Comparison of ENCODE assay signal across 25 cellular contexts in the genomic region with DNA sequence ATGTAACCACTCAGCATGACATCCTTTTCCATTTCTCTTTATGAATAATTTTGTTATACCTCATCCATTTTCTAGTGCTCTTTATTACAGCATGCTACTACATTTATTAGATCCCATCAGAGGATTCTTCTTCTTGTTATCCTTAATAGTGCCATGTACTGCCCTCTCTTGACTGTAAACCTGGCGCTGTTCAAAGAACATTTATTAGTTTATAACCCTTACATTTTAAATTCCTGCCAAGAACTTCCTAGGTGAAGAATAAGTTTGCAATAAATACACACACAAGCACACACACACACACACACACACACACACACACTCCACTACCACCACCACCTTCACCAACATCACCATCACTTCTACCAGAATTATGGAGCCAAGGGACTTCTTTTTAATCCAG.
DNase-seq lines count a peak whose midpoint lies in the region; ATAC-seq, FAIRE-seq and TF ChIP-seq lines count a peak whose summit lies in the region.
"Had no signal": no experiment of that assay in that cellular context is flagged by ENCODE, and none has a peak within 500 bp of the region (broad histone marks: within the 10 kb centered on the region; RNA-seq: fewer than 3 reads in every experiment).

No MANE protein-coding gene starts in this region.

- H3F3A ChIP-seq in SK-N-SH (replicated peaks; ENCODE audit: insufficient read depth): no peaks in the 10 kb centered on the region

- no peaks in the 10 kb centered on the region for H3K9me3 Mint-ChIP-seq in activated CD8-positive, alpha-beta T cell treated with anti-CD3 and anti-CD28 coated beads for 36 hours
- H3K9me3 Mint-ChIP-seq: CD8-positive, alpha-beta T cell had no signal

- ATAC-seq in SK-N-SH treated with all-trans-retinoic acid at 6 μM for 48 hours: no peak
- no peak for ATAC-seq in activated CD8-positive, alpha-beta T cell treated with anti-CD3 and anti-CD28 coated beads for 36 hours
- ATAC-seq: CD8-positive, alpha-beta T cell; GM12878 had no signal

- no peak overlapping the region for H3K27ac Mint-ChIP-seq in activated CD8-positive, alpha-beta T cell treated with anti-CD3 and anti-CD28 coated beads for 36 hours
- H3K27ac Mint-ChIP-seq: B cell; CD4-positive, CD25-positive, alpha-beta regulatory T cell; CD8-positive, alpha-beta T cell had no signal

- intact Hi-C loops in activated CD8-positive, alpha-beta T cell treated with anti-CD3 and anti-CD28 coated beads for 36 hours (cut with micrococcal nuclease): no loop called here

- no peak overlapping the region for H3K4me3 ChIP-seq in SK-N-SH (ENCODE audit: low read depth in 2 of 2, low read length in 1 of 2)
- no peak overlapping the region for H3K4me3 ChIP-seq in hepatocyte
- no peak overlapping the region for H3K4me3 ChIP-seq in small intestine (ENCODE audit: low read depth in 1 of 2, low read length in 2 of 2)
- H3K4me3 ChIP-seq in coronary artery: no peak overlapping the region
- H3K4me3 ChIP-seq: BLaER1, GM12878, GM23248 had no signal

- H2AFZ ChIP-seq in SK-N-SH (ENCODE audit: low read depth): peak overlapping the region; percentile 6; the same call in 1 of the 2 replicates
- no peak overlapping the region for H2AFZ ChIP-seq in hepatocyte
- H2AFZ ChIP-seq: GM23248 had no signal

- no peaks in the 10 kb centered on the region for H3K9me3 ChIP-seq in SK-N-SH
- no peaks in the 10 kb centered on the region for H3K9me3 ChIP-seq in hepatocyte (ENCODE audit: low read depth)
- H3K9me3 ChIP-seq in small intestine (ENCODE audit: control insufficient read depth, low read depth): no peaks in the 10 kb centered on the region
- H3K9me3 ChIP-seq: BLaER1, Caco-2 had no signal

- H3K4me1 ChIP-seq in SK-N-SH (ENCODE audit: control insufficient read depth in 1 of 2, insufficient read depth in 2 of 2, low read depth in 1 of 2, low read length in 1 of 2): peaks cover 0 to 9% of the 10 kb centered on the region in 2 experiments; a peak in 1 of 4 replicates
- H3K4me1 ChIP-seq in hepatocyte (ENCODE audit: insufficient read depth): peaks cover 4% of the 10 kb centered on the region
- peaks cover 3% of the 10 kb centered on the region in 2 donors for H3K4me1 ChIP-seq in small intestine (ENCODE audit: control insufficient read depth in 2 of 2, insufficient read depth in 1 of 2, low read depth in 1 of 2, low read length in 1 of 2)
- H3K4me1 ChIP-seq: BLaER1 had no signal

- H3K4me3 Mint-ChIP-seq in activated CD8-positive, alpha-beta T cell treated with anti-CD3 and anti-CD28 coated beads for 36 hours: no peak overlapping the region
- H3K4me3 Mint-ChIP-seq: B cell; CD4-positive, CD25-positive, alpha-beta regulatory T cell; CD8-positive, alpha-beta T cell had no signal

- no peaks in the 10 kb centered on the region for H3K36me3 Mint-ChIP-seq in activated CD8-positive, alpha-beta T cell treated with anti-CD3 and anti-CD28 coated beads for 36 hours (ENCODE audit: low read depth)
- H3K36me3 Mint-ChIP-seq: CD4-positive, CD25-positive, alpha-beta regulatory T cell; CD8-positive, alpha-beta T cell had no signal

- DNase-seq in SK-N-SH (no peak), hepatocyte (ENCODE audit: low spot score) (no peak), small intestine (peak; percentile 76), coronary artery (ENCODE audit: low spot score) (no peak)
- DNase-seq in activated CD8-positive, alpha-beta T cell treated with anti-CD3 and anti-CD28 coated beads for 36 hours: no peak
- DNase-seq: Caco-2; CD4-positive, CD25-positive, alpha-beta regulatory T cell; CD8-positive, alpha-beta T cell; DMS 273 treated with DMSO at 0.1 percent for 48 hours; DMS79; EL; GDM1; GM23248; H7; HCEC 1CT had no signal

- TF ChIP-seq RAD21 in SK-N-SH (IDR thresholded peaks at IDR 0.05; ENCODE audit: low read length): no peak

- no peak for FAIRE-seq in small intestine (lab: Jason Lieb, UNC)
- FAIRE-seq: A204.1, D721Med, GM12878, GM19239, H1 had no signal

- TF ChIP-seq CTCF in SK-N-SH (IDR thresholded peaks at IDR 0.05) (no peak), hepatocyte (IDR thresholded peaks at IDR 0.05; ENCODE audit: poor library complexity) (no peak), coronary artery (IDR thresholded peaks at IDR 0.05) (no peak)
- no peak for TF ChIP-seq CTCF in activated CD8-positive, alpha-beta T cell treated with anti-CD3 and anti-CD28 coated beads for 36 hours (IDR thresholded peaks at IDR 0.05)

- WGBS in SK-N-SH (ENCODE audit: low lambda C conversion rate): 90% methylated on average over 1 of the region's 1 CpG
- 60% methylated on average over 1 of the region's 1 CpG for WGBS in hepatocyte (ENCODE audit: low lambda C conversion rate, missing lambda C conversion rate)
- WGBS in small intestine, 3 donors: 17 to 67% (median 42%) methylated on average over 1 of the region's 1 CpG

- no peaks in the 10 kb centered on the region for H4K20me1 ChIP-seq in SK-N-SH (ENCODE audit: insufficient read depth)
- H4K20me1 ChIP-seq in hepatocyte (ENCODE audit: insufficient read depth, poor library complexity, severe bottlenecking): no peaks in the 10 kb centered on the region
- H4K20me1 ChIP-seq: BLaER1 had no signal

- no peaks in the 10 kb centered on the region for H3K9me2 ChIP-seq in SK-N-SH
- no peaks in the 10 kb centered on the region for H3K9me2 ChIP-seq in hepatocyte (replicated peaks; ENCODE audit: insufficient read depth)

- H3K36me3 ChIP-seq in SK-N-SH (replicated peaks in 1 of 2; ENCODE audit: control insufficient read depth in 1 of 2, insufficient read depth in 2 of 2, low read length in 1 of 2): no peaks in the 10 kb centered on the region
- H3K36me3 ChIP-seq in hepatocyte (replicated peaks; ENCODE audit: insufficient read depth, low read depth): no peaks in the 10 kb centered on the region
- no peaks in the 10 kb centered on the region for H3K36me3 ChIP-seq in small intestine (ENCODE audit: control insufficient read depth in 2 of 2, insufficient read depth in 2 of 2, low read length in 2 of 2)
- H3K36me3 ChIP-seq: BLaER1 had no signal

- H3K79me2 ChIP-seq in SK-N-SH (ENCODE audit: insufficient read depth): no peaks in the 10 kb centered on the region
- no peaks in the 10 kb centered on the region for H3K79me2 ChIP-seq in hepatocyte

- H3K27me3 Mint-ChIP-seq in activated CD8-positive, alpha-beta T cell treated with anti-CD3 and anti-CD28 coated beads for 36 hours: peaks cover 3% of the 10 kb centered on the region
- H3K27me3 Mint-ChIP-seq: B cell; CD4-positive, CD25-positive, alpha-beta regulatory T cell had no signal

- H3K27ac ChIP-seq in SK-N-SH (ENCODE audit: low read depth in 2 of 2, low read length in 1 of 2) (no peak overlapping the region), hepatocyte (peak overlapping the region; percentile 47), small intestine (ENCODE audit: low read depth in 1 of 2, low read length in 1 of 2) (no peak overlapping the region), coronary artery (no peak overlapping the region)
- H3K27ac ChIP-seq: 22Rv1, BLaER1, C4-2B, GM23248 had no signal

- POLR2A ChIA-PET in SK-N-SH (lab: Yijun Ruan, JAX): no interaction called here
- POLR2A ChIA-PET in activated CD8-positive, alpha-beta T cell treated with anti-CD3 and anti-CD28 coated beads for 36 hours (lab: Charles Lee): no interaction called here

- H3K27me3 ChIP-seq in SK-N-SH (ENCODE audit: insufficient read depth): no peaks in the 10 kb centered on the region
- H3K27me3 ChIP-seq in hepatocyte: no peaks in the 10 kb centered on the region
- no peaks in the 10 kb centered on the region for H3K27me3 ChIP-seq in small intestine (ENCODE audit: control insufficient read depth in 2 of 2, insufficient read depth in 2 of 2, low read length in 2 of 2)
- H3K27me3 ChIP-seq: BLaER1 had no signal

- no peaks in the 10 kb centered on the region for H3K4me1 Mint-ChIP-seq in activated CD8-positive, alpha-beta T cell treated with anti-CD3 and anti-CD28 coated beads for 36 hours (ENCODE audit: low read depth)
- H3K4me1 Mint-ChIP-seq: B cell; CD4-positive, CD25-positive, alpha-beta regulatory T cell had no signal

- CTCF ChIA-PET in SK-N-SH (lab: Yijun Ruan, JAX): no interaction called here
- CTCF ChIA-PET in activated CD8-positive, alpha-beta T cell treated with anti-CD3 and anti-CD28 coated beads for 36 hours (lab: Charles Lee): interaction anchor here (1.5 kb wide), 1 partner anchor 11 kb away, joined by 3 read pairs; no protein-coding TSS in a partner anchor

- no peak overlapping the region for H3K4me2 ChIP-seq in SK-N-SH
- H3K4me2 ChIP-seq in hepatocyte: no peak overlapping the region
- H3K4me2 ChIP-seq: BLaER1 had no signal

- no peak overlapping the region for H3K9ac ChIP-seq in SK-N-SH
- H3K9ac ChIP-seq: BLaER1, GM23248 had no signal

- TF ChIP-seq EP300 in SK-N-SH (IDR thresholded peaks at IDR 0.05; ENCODE audit: borderline replicate concordance in 1 of 2, low read depth in 1 of 2, low read length in 1 of 2): no peak

TF ChIP-seq in SK-N-SH, 30 proteins besides CTCF, POLR2A, EP300 and RAD21 (continues in another document):
- no peak for TF ChIP-seq YY1 (IDR thresholded peaks at IDR 0.05; ENCODE audit: low read depth)
- no peak for TF ChIP-seq TEAD4 (IDR thresholded peaks at IDR 0.05; ENCODE audit: borderline replicate concordance, insufficient read depth)
- TF ChIP-seq TCF12 (IDR thresholded peaks at IDR 0.05): no peak
- no peak for TF ChIP-seq RCOR1 (IDR thresholded peaks at IDR 0.05; ENCODE audit: low read length)
- no peak for TF ChIP-seq SMC3 (IDR thresholded peaks at IDR 0.05; ENCODE audit: low read depth, low read length)

TF ChIP-seq in SK-N-SH treated with all-trans-retinoic acid at 6 μM for 48 hours, 23 proteins besides CTCF, POLR2A, EP300 and RAD21 (continues in another document):
- TF ChIP-seq OSR1 (CRISPR knock-in tag; IDR thresholded peaks at IDR 0.05) (no peak), ESRRG (CRISPR knock-in tag; IDR thresholded peaks at IDR 0.05) (no peak), ZNF565 (CRISPR knock-in tag; conservative IDR thresholded peaks at IDR 0.05; ENCODE audit: low read depth) (no peak), TCF4 (CRISPR knock-in tag; IDR thresholded peaks at IDR 0.05; ENCODE audit: borderline replicate concordance) (no peak), ZNF70 (CRISPR knock-in tag; IDR thresholded peaks at IDR 0.05) (no peak), SNAI2 (CRISPR knock-in tag; IDR thresholded peaks at IDR 0.05) (no peak)
- TF ChIP-seq, protein P1, sequence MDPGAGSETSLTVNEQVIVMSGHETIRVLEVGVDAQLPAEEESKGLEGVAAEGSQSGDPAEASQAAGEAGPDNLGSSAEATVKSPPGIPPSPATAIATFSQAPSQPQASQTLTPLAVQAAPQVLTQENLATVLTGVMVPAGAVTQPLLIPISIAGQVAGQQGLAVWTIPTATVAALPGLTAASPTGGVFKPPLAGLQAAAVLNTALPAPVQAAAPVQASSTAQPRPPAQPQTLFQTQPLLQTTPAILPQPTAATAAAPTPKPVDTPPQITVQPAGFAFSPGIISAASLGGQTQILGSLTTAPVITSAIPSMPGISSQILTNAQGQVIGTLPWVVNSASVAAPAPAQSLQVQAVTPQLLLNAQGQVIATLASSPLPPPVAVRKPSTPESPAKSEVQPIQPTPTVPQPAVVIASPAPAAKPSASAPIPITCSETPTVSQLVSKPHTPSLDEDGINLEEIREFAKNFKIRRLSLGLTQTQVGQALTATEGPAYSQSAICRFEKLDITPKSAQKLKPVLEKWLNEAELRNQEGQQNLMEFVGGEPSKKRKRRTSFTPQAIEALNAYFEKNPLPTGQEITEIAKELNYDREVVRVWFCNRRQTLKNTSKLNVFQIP (CRISPR knock-in tag; IDR thresholded peaks at IDR 0.05; ENCODE audit: borderline replicate concordance, low read depth): no peak
